ENCODE assay signal across 1 cellular context in genomic region chr3:52056968-52057805, GRCh38.
TF ChIP-seq lines count a peak whose summit lies in the region.

No MANE protein-coding gene starts in this region.

TF ChIP-seq in HepG2, 621 proteins besides CTCF, POLR2A, EP300 and RAD21 (continued from another document and continues in another):
- TF ChIP-seq ZNF609 (CRISPR knock-in tag; IDR thresholded peaks at IDR 0.05; ENCODE audit: borderline replicate concordance) (no peak), DR1 (CRISPR knock-in tag; IDR thresholded peaks at IDR 0.05) (peak; percentile 67; the same call in 1 of the 2 replicates), NFE2L2 (IDR thresholded peaks at IDR 0.05; ENCODE audit: low read length) (no peak), REL (CRISPR knock-in tag; conservative IDR thresholded peaks at IDR 0.05) (no peak), YEATS4 (CRISPR knock-in tag; IDR thresholded peaks at IDR 0.05; ENCODE audit: borderline replicate concordance) (peak; percentile 71; the same call in 1 of the 2 replicates), ZNF839 (CRISPR knock-in tag; IDR thresholded peaks at IDR 0.05; ENCODE audit: borderline replicate concordance) (0 out of 2 replicates have a peak, but pooled peaks have one; percentile 6), TCF12 (IDR thresholded peaks at IDR 0.05) (no peak), TCF12 (CRISPR knock-in tag; IDR thresholded peaks at IDR 0.05) (0 out of 2 replicates have a peak, but pooled peaks have one; percentile 54), ZNF10 (CRISPR knock-in tag; IDR thresholded peaks at IDR 0.05; ENCODE audit: borderline replicate concordance, low read depth) (no peak), KLF15 (CRISPR knock-in tag; IDR thresholded peaks at IDR 0.05; ENCODE audit: borderline replicate concordance) (no peak; the same call in 1 of the 2 replicates), ZNF749 (CRISPR knock-in tag; IDR thresholded peaks at IDR 0.05; ENCODE audit: borderline replicate concordance) (peak; percentile 34; the same call in 1 of the 2 replicates), MNT (IDR thresholded peaks at IDR 0.05) (peak; percentile 81), NFRKB (IDR thresholded peaks at IDR 0.05) (no peak), ZNF766 (CRISPR knock-in tag; IDR thresholded peaks at IDR 0.05; ENCODE audit: borderline replicate concordance) (no peak), NR1H2 (CRISPR knock-in tag; IDR thresholded peaks at IDR 0.05; ENCODE audit: borderline replicate concordance, low read depth) (no peak), HNF4G (IDR thresholded peaks at IDR 0.05; ENCODE audit: borderline replicate concordance, low read depth, low read length) (0 out of 2 replicates have a peak, but pooled peaks have one; percentile 16), HNF4G (CRISPR knock-in tag; IDR thresholded peaks at IDR 0.05; ENCODE audit: borderline replicate concordance, low read depth) (0 out of 2 replicates have a peak, but pooled peaks have one; percentile 2), ELF1 (CRISPR knock-in tag; IDR thresholded peaks at IDR 0.05) (peak; percentile 37; the same call in 1 of the 2 replicates), ZNF710 (CRISPR knock-in tag; IDR thresholded peaks at IDR 0.05; ENCODE audit: borderline replicate concordance) (no peak), KAT2B (IDR thresholded peaks at IDR 0.05; ENCODE audit: borderline replicate concordance, low read depth, low read length) (no peak), RFX3 (CRISPR knock-in tag; IDR thresholded peaks at IDR 0.05) (no peak), HHEX (CRISPR knock-in tag; IDR thresholded peaks at IDR 0.05) (no peak), ZSCAN12 (CRISPR knock-in tag; IDR thresholded peaks at IDR 0.05) (no peak), ZFYVE20 (CRISPR knock-in tag; IDR thresholded peaks at IDR 0.05; ENCODE audit: borderline replicate concordance, low read depth) (no peak), HMGXB4 (CRISPR knock-in tag; IDR thresholded peaks at IDR 0.05; ENCODE audit: borderline replicate concordance in 1 of 2, low read depth in 1 of 2) (peak; percentile 45 to 47; a peak in 2 of 4 replicates), HDAC6 (IDR thresholded peaks at IDR 0.05; ENCODE audit: low read depth, low read length) (no peak), ZNF318 (CRISPR knock-in tag; IDR thresholded peaks at IDR 0.05) (no peak), ZNF720 (CRISPR knock-in tag; IDR thresholded peaks at IDR 0.05) (no peak), HINFP (CRISPR knock-in tag; IDR thresholded peaks at IDR 0.05; ENCODE audit: low read depth) (no peak), ZNF260 (CRISPR knock-in tag; IDR thresholded peaks at IDR 0.05; ENCODE audit: borderline replicate concordance, low read depth) (no peak), ZNF451 (CRISPR knock-in tag; IDR thresholded peaks at IDR 0.05) (no peak), NFIB (CRISPR knock-in tag; IDR thresholded peaks at IDR 0.05; ENCODE audit: borderline replicate concordance) (no peak), DMTF1 (CRISPR knock-in tag; IDR thresholded peaks at IDR 0.05) (no peak)
